ENCODE assay signal across 32 cellular contexts in the genomic region with DNA sequence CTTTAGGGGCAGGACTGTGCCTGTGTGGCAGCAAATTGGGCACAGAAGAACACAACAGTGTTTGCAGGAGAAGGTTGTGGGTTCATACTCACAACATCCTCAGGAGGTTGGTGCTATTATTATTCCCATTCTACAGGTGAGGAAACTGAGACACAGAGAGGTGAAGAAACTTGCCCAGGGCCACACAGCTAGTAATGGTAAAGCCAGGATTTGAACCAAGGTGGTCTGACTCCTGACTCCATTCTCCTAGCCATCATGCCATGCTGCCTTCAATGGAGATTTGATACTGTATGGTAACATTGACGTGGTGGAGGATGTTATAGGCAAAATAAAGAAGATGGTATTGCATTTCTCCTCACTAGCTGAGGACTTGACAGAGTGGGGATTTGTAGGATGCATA.
"Had no signal": no experiment of that assay in that cellular context is flagged by ENCODE, and none has a peak within 500 bp of the region (broad histone marks: within the 10 kb centered on the region; RNA-seq: fewer than 3 reads in every experiment).

No MANE protein-coding gene starts in this region.

- H3K9ac ChIP-seq: KMS-11 had no signal

- H3K9me3 ChIP-seq: MG63 had no signal

- DNase-seq: Karpas-422, Kasumi-1, MG63, MM.1S, MV-4-11, NCI-H1048, NCI-H1092, NCI-H1092 treated with DMSO at 0.1 percent for 48 hours, NCI-H1105, NCI-H1105 treated with DMSO at 0.1 percent for 48 hours, NCI-H1417, NCI-H1417 treated with DMSO at 0.1 percent for 48 hours, NCI-H146, NCI-H1694, NCI-H1694 treated with DMSO at 0.1 percent for 48 hours, NCI-H187, NCI-H187 treated with DMSO at 0.1 percent for 48 hours, NCI-H1930, NCI-H2029, NCI-H2029 treated with DMSO at 0.1 percent for 48 hours, NCI-H2081, NCI-H2081 treated with DMSO at 0.1 percent for 48 hours, NCI-H2107, NCI-H2171, NCI-H2227 treated with DMSO at 0.1 percent for 48 hours, NCI-H226, NCI-H345, NCI-H446, NCI-H446 treated with DMSO at 0.1 percent for 48 hours, NCI-H510A, NCI-H510A treated with DMSO at 0.1 percent for 48 hours had no signal

- H3K4me2 ChIP-seq: KMS-11 had no signal

- H3K27ac ChIP-seq: KMS-11 had no signal

- H3K4me3 ChIP-seq: MG63 had no signal

- H3K36me3 ChIP-seq: MG63 had no signal
